Comparison of ENCODE assay signal across 40 cellular contexts in genomic region chr17:34539881-34540280, GRCh38. TPM values are rescaled to one million over a fixed set of nuclear protein-coding genes. Genes with fewer than 3 reads are reported as not detected.
"Had no signal": no experiment of that assay in that cellular context is flagged by ENCODE, and none has a peak within 500 bp of the region (broad histone marks: within the 10 kb centered on the region; RNA-seq: fewer than 3 reads in every experiment).

No MANE protein-coding gene starts in this region.

- H3K36me3 Mint-ChIP-seq: activated naive CD4-positive, alpha-beta T cell treated with anti-CD3 and anti-CD28 coated beads, Interleukin-2, amount 10 ng/mL, durations not matched to agents 7 days and 5 days; activated naive CD4-positive, alpha-beta T cell treated with anti-CD3 and anti-CD28 coated beads, Interleukin-2, amount 50 U/mL, for 24 hours; activated naive CD4-positive, alpha-beta T cell treated with anti-CD3 and anti-CD28 coated beads, Interleukin-2, amount 50 U/mL, for 72 hours; activated naive CD8-positive, alpha-beta T cell; activated naive CD8-positive, alpha-beta T cell treated with anti-CD3 and anti-CD28 coated beads for 36 hours; activated naive CD8-positive, alpha-beta T cell treated with anti-CD3 and anti-CD28 coated beads, Interleukin-2, amount 10 ng/mL, durations not matched to agents 7 days and 5 days; brain had no signal

- H3K4me1 ChIP-seq: adrenal gland, ascending aorta, body of pancreas, breast epithelium had no signal

- H3K27ac Mint-ChIP-seq: activated naive CD4-positive, alpha-beta T cell treated with anti-CD3 and anti-CD28 coated beads for 36 hours; activated naive CD4-positive, alpha-beta T cell treated with anti-CD3 and anti-CD28 coated beads, Interleukin-2, amount 10 ng/mL, durations not matched to agents 7 days and 5 days; activated naive CD4-positive, alpha-beta T cell treated with anti-CD3 and anti-CD28 coated beads, Interleukin-2, amount 50 U/mL, for 24 hours; activated naive CD4-positive, alpha-beta T cell treated with anti-CD3 and anti-CD28 coated beads, Interleukin-2, amount 50 U/mL, for 72 hours; activated naive CD8-positive, alpha-beta T cell; activated naive CD8-positive, alpha-beta T cell treated with anti-CD3 and anti-CD28 coated beads for 36 hours; activated naive CD8-positive, alpha-beta T cell treated with anti-CD3 and anti-CD28 coated beads, Interleukin-2, amount 10 ng/mL, durations not matched to agents 7 days and 5 days; activated naive CD8-positive, alpha-beta T cell treated with anti-CD3 and anti-CD28 coated beads, Interleukin-2, amount 50 U/mL, for 24 hours; activated T-cell treated with anti-CD3 and anti-CD28 coated beads, Interleukin-2, amount 50 U/mL, for 24 hours; activated T-cell treated with anti-CD3 and anti-CD28 coated beads, Interleukin-2, amount 50 U/mL, for 72 hours; activated T-helper 1 cell treated with anti-CD3 and anti-CD28 coated beads, Interleukin-12 subunit alpha, Interleukin-12 subunit beta, Interleukin-2, Interleukin-4 antibody, amounts not matched to agents 30 ng/mL and 10 ng/mL and 1 ng/mL, durations not matched to agents 14 hours and 24 hours and 36 hours; activated T-helper 17 cell treated with anti-CD3 and anti-CD28 coated beads, Interleukin-2, amount 50 U/mL, for 72 hours; activated T-helper 2 cell treated with anti-CD3 and anti-CD28 coated beads, Interferon-gamma antibody, Interleukin-2, Interleukin-4, amounts not matched to agents 10 μg/mL and 5 μg/mL and 100 μg/mL, durations not matched to agents 14 hours and 24 hours and 36 hours; brain had no signal

- H3K9me3 ChIP-seq: adrenal gland, ascending aorta, body of pancreas, breast epithelium had no signal

- H3K4me3 ChIP-seq: adrenal gland, ascending aorta, body of pancreas, breast epithelium, cardiac muscle cell had no signal

- H3K9me3 Mint-ChIP-seq: activated naive CD4-positive, alpha-beta T cell treated with anti-CD3 and anti-CD28 coated beads for 36 hours; activated naive CD4-positive, alpha-beta T cell treated with anti-CD3 and anti-CD28 coated beads, Interleukin-2, amount 10 ng/mL, durations not matched to agents 7 days and 5 days; activated naive CD4-positive, alpha-beta T cell treated with anti-CD3 and anti-CD28 coated beads, Interleukin-2, amount 50 U/mL, for 24 hours; activated naive CD4-positive, alpha-beta T cell treated with anti-CD3 and anti-CD28 coated beads, Interleukin-2, amount 50 U/mL, for 72 hours; activated naive CD8-positive, alpha-beta T cell treated with anti-CD3 and anti-CD28 coated beads for 36 hours; activated naive CD8-positive, alpha-beta T cell treated with anti-CD3 and anti-CD28 coated beads, Interleukin-2, amount 10 ng/mL, durations not matched to agents 7 days and 5 days; activated naive CD8-positive, alpha-beta T cell treated with anti-CD3 and anti-CD28 coated beads, Interleukin-2, amount 50 U/mL, for 24 hours; activated T-cell treated with anti-CD3 and anti-CD28 coated beads, Interleukin-2, amount 50 U/mL, for 24 hours; activated T-cell treated with anti-CD3 and anti-CD28 coated beads, Interleukin-2, amount 50 U/mL, for 4 hours; activated T-cell treated with anti-CD3 and anti-CD28 coated beads, Interleukin-2, amount 50 U/mL, for 72 hours; activated T-helper 1 cell treated with anti-CD3 and anti-CD28 coated beads, Interleukin-12 subunit alpha, Interleukin-12 subunit beta, Interleukin-2, Interleukin-4 antibody, amounts not matched to agents 30 ng/mL and 10 ng/mL and 1 ng/mL, durations not matched to agents 14 hours and 24 hours and 36 hours; activated T-helper 17 cell treated with anti-CD3 and anti-CD28 coated beads, Interleukin-2, amount 50 U/mL, for 72 hours; activated T-helper 2 cell treated with anti-CD3 and anti-CD28 coated beads, Interferon-gamma antibody, Interleukin-2, Interleukin-4, amounts not matched to agents 10 μg/mL and 5 μg/mL and 100 μg/mL, durations not matched to agents 14 hours and 24 hours and 36 hours; brain; central memory CD8-positive, alpha-beta T cell had no signal

- FAIRE-seq: astrocyte, bronchial epithelial cell had no signal

- H3K4me3 Mint-ChIP-seq: activated naive CD4-positive, alpha-beta T cell treated with anti-CD3 and anti-CD28 coated beads for 36 hours; activated naive CD4-positive, alpha-beta T cell treated with anti-CD3 and anti-CD28 coated beads, Interleukin-2, amount 10 ng/mL, durations not matched to agents 7 days and 5 days; activated naive CD4-positive, alpha-beta T cell treated with anti-CD3 and anti-CD28 coated beads, Interleukin-2, amount 50 U/mL, for 24 hours; activated naive CD8-positive, alpha-beta T cell; activated naive CD8-positive, alpha-beta T cell treated with anti-CD3 and anti-CD28 coated beads for 36 hours; activated naive CD8-positive, alpha-beta T cell treated with anti-CD3 and anti-CD28 coated beads, Interleukin-2, amount 10 ng/mL, durations not matched to agents 7 days and 5 days; activated naive CD8-positive, alpha-beta T cell treated with anti-CD3 and anti-CD28 coated beads, Interleukin-2, amount 50 U/mL, for 24 hours; activated T-cell treated with anti-CD3 and anti-CD28 coated beads, Interleukin-2, amount 50 U/mL, for 24 hours; activated T-cell treated with anti-CD3 and anti-CD28 coated beads, Interleukin-2, amount 50 U/mL, for 4 hours; activated T-cell treated with anti-CD3 and anti-CD28 coated beads, Interleukin-2, amount 50 U/mL, for 72 hours; activated T-helper 1 cell treated with anti-CD3 and anti-CD28 coated beads, Interleukin-12 subunit alpha, Interleukin-12 subunit beta, Interleukin-2, Interleukin-4 antibody, amounts not matched to agents 30 ng/mL and 10 ng/mL and 1 ng/mL, durations not matched to agents 14 hours and 24 hours and 36 hours; activated T-helper 17 cell treated with anti-CD3 and anti-CD28 coated beads, Interleukin-2, amount 50 U/mL, for 72 hours; brain; central memory CD8-positive, alpha-beta T cell had no signal

- H3K4me1 Mint-ChIP-seq: activated naive CD4-positive, alpha-beta T cell treated with anti-CD3 and anti-CD28 coated beads, Interleukin-2, amount 10 ng/mL, durations not matched to agents 7 days and 5 days; activated naive CD4-positive, alpha-beta T cell treated with anti-CD3 and anti-CD28 coated beads, Interleukin-2, amount 50 U/mL, for 24 hours; activated naive CD8-positive, alpha-beta T cell treated with anti-CD3 and anti-CD28 coated beads for 36 hours; activated naive CD8-positive, alpha-beta T cell treated with anti-CD3 and anti-CD28 coated beads, Interleukin-2, amount 10 ng/mL, durations not matched to agents 7 days and 5 days; activated naive CD8-positive, alpha-beta T cell treated with anti-CD3 and anti-CD28 coated beads, Interleukin-2, amount 50 U/mL, for 24 hours; activated T-helper 17 cell treated with anti-CD3 and anti-CD28 coated beads, Interleukin-2, amount 50 U/mL, for 72 hours; brain; central memory CD8-positive, alpha-beta T cell had no signal

- H3K36me3 ChIP-seq: adrenal gland, ascending aorta, brain microvascular endothelial cell, breast epithelium, cardiac muscle cell had no signal

- H3K27me3 ChIP-seq: ascending aorta, brain microvascular endothelial cell had no signal

- DNase-seq: activated effector memory CD4-positive, alpha-beta T cell treated with anti-CD3 and anti-CD28 coated beads, Interleukin-2, amount 50 U/mL, for 16 hours; activated effector memory CD4-positive, alpha-beta T cell treated with Interleukin-2 at 50 U/mL for 16 hours; activated gamma-delta T cell; activated gamma-delta T cell treated with Interleukin-2 at 50 U/mL for 16 hours; activated naive CD4-positive, alpha-beta T cell; activated naive CD4-positive, alpha-beta T cell treated with anti-CD3 and anti-CD28 coated beads for 36 hours; activated naive CD4-positive, alpha-beta T cell treated with anti-CD3 and anti-CD28 coated beads, Interleukin-2, amount 10 ng/mL, durations not matched to agents 7 days and 5 days; activated naive CD4-positive, alpha-beta T cell treated with anti-CD3 and anti-CD28 coated beads, Interleukin-2, amount 50 U/mL, for 16 hours; activated naive CD4-positive, alpha-beta T cell treated with Interleukin-2 at 50 U/mL for 16 hours; activated naive CD8-positive, alpha-beta T cell treated with anti-CD3 and anti-CD28 coated beads for 36 hours; activated naive CD8-positive, alpha-beta T cell treated with anti-CD3 and anti-CD28 coated beads, Interleukin-2, amount 10 ng/mL, durations not matched to agents 7 days and 5 days; activated naive CD8-positive, alpha-beta T cell treated with anti-CD3 and anti-CD28 coated beads, Interleukin-2, amount 50 U/mL, for 24 hours; activated T-cell treated with anti-CD3 and anti-CD28 coated beads, Interleukin-2, amount 50 U/mL, for 1 hour; activated T-cell treated with anti-CD3 and anti-CD28 coated beads, Interleukin-2, amount 50 U/mL, for 24 hours; activated T-cell treated with anti-CD3 and anti-CD28 coated beads, Interleukin-2, amount 50 U/mL, for 4 hours; activated T-cell treated with anti-CD3 and anti-CD28 coated beads, Interleukin-2, amount 50 U/mL, for 48 hours; activated T-cell treated with anti-CD3 and anti-CD28 coated beads, Interleukin-2, amount 50 U/mL, for 72 hours; adrenal gland; amniotic stem cell; amygdala; anterior cingulate cortex; aorta; body of pancreas; brain microvascular endothelial cell; caudate nucleus; central memory CD4-positive, alpha-beta T cell; cerebellar nuclear complex had no signal

- ATAC-seq: activated naive CD4-positive, alpha-beta T cell treated with anti-CD3 and anti-CD28 coated beads, Interleukin-2, amount 50 U/mL, for 72 hours; activated naive CD8-positive, alpha-beta T cell treated with anti-CD3 and anti-CD28 coated beads, Interleukin-2, amount 50 U/mL, for 24 hours; activated T-cell treated with anti-CD3 and anti-CD28 coated beads, Interleukin-2, amount 50 U/mL, for 4 hours; activated T-cell treated with anti-CD3 and anti-CD28 coated beads, Interleukin-2, amount 50 U/mL, for 72 hours; activated T-helper 17 cell treated with anti-CD3 and anti-CD28 coated beads, Interleukin-2, amount 50 U/mL, for 72 hours; body of pancreas had no signal

- H3K27ac ChIP-seq: adrenal gland, ascending aorta, body of pancreas, brain microvascular endothelial cell, breast epithelium, cardiac muscle cell had no signal

RNA-seq across cellular contexts. Expression of gene TMEM132E, which starts 39.5 kb away (rescaled TPM):
- total RNA-seq: activated naive CD4-positive, alpha-beta T cell treated with anti-CD3 and anti-CD28 coated beads for 36 hours; activated naive CD4-positive, alpha-beta T cell treated with anti-CD3 and anti-CD28 coated beads, Interleukin-2, amount 50 U/mL, for 72 hours; activated T-cell treated with anti-CD3 and anti-CD28 coated beads, Interleukin-2, amount 50 U/mL, for 72 hours; activated T-helper 1 cell treated with anti-CD3 and anti-CD28 coated beads, Interleukin-12 subunit alpha, Interleukin-12 subunit beta, Interleukin-2, Interleukin-4 antibody, amounts not matched to agents 30 ng/mL and 10 ng/mL and 1 ng/mL, durations not matched to agents 14 hours and 24 hours and 36 hours; activated T-helper 17 cell treated with anti-CD3 and anti-CD28 coated beads, Interleukin-2, amount 50 U/mL, for 72 hours; activated T-helper 2 cell treated with anti-CD3 and anti-CD28 coated beads, Interferon-gamma antibody, Interleukin-2, Interleukin-4, amounts not matched to agents 10 μg/mL and 5 μg/mL and 100 μg/mL, durations not matched to agents 14 hours and 24 hours and 36 hours; ascending aorta; body of pancreas; bronchial epithelial cell had no signal
